Comparison of ENCODE assay signal across 19 cellular contexts in genomic region chr7:136213012-136213411, GRCh38.
"Had no signal": no experiment of that assay in that cellular context is flagged by ENCODE, and none has a peak within 500 bp of the region (broad histone marks: within the 10 kb centered on the region; RNA-seq: fewer than 3 reads in every experiment).

No MANE protein-coding gene starts in this region.

- DNase-seq: stimulated activated CD4-positive, alpha-beta T cell treated with anti-CD3 and anti-CD28 coated beads, Interleukin-2, amount 100 ng/mL, for 48 hours; stimulated activated CD4-positive, alpha-beta T cell treated with anti-CD3 and anti-CD28 coated beads, Interleukin-4, amount 100 ng/mL, for 1 hour; stimulated activated CD4-positive, alpha-beta T cell treated with anti-CD3 and anti-CD28 coated beads, Interleukin-4, amount 100 ng/mL, for 24 hours; stimulated activated CD4-positive, alpha-beta T cell treated with anti-CD3 and anti-CD28 coated beads, Interleukin-4, amount 100 ng/mL, for 4 hours; stimulated activated CD8-positive, alpha-beta memory T cell treated with anti-CD3 and anti-CD28 coated beads, Interleukin-4, amount 100 ng/mL, for 48 hours; stimulated activated naive B cell treated with anti-CD40 and anti-IgM and Interleukin-4, amounts not matched to agents 10 μg/mL and 1 μg/mL and 100 μg/mL, for 72 hours; stimulated activated naive CD4-positive, alpha-beta T cell; stimulated activated naive CD4-positive, alpha-beta T cell treated with Interleukin-2 at 50 U/mL for 16 hours; stimulated activated naive CD8-positive, alpha-beta T cell treated with anti-CD3 and anti-CD28 coated beads, Interleukin-15, amount 100 ng/mL, for 72 hours; stimulated activated naive CD8-positive, alpha-beta T cell treated with anti-CD3 and anti-CD28 coated beads, Interleukin-15, Interleukin-2, amounts not matched to agents 100 U/mL and 50 U/mL, for 24 hours; stomach; substantia nigra; testis; thyroid gland; tibial artery; transverse colon; trophoblast cell; upper lobe of right lung; uterus had no signal
